Comparison of ENCODE assay signal across 8 cellular contexts in the genomic region with DNA sequence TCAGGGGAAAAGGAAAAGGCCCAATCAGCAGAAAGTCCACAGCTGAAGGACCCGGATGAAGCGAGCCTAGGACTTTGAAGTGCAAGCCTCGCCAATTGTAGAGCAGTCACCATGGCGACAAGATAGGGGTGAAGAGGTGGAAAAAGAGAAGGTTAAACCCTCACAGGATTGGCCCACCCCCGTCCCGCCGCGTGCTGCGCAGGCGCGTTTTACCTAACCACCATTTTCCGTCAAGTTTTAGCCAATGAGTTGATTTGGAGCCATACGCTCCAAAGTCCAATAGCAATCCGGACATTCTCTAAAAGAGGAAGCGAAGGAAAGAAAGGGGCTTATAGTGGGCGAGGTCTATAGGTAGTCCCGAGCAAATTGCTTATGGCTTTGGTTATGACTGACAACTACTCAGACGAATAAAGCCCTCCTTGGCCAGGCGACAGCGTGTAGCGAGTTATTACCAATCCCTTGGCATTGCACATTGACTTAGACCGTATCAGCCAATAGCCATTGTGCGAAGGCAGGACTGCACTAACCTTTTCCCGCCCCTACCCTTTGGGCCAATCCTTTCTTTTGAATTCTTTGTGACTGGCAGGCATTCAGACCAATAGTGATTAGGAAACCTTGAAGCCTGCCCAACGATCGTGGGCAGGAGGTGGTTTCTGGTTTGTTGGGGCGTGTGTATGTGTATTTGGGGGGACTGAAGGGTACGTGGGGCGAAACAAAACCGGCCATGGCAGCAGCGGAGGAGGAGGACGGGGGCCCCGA. TPM values are rescaled to one million over a fixed set of nuclear protein-coding genes. Genes with fewer than 3 reads are reported as not detected.
DNase-seq lines count a peak whose midpoint lies in the region; ATAC-seq and FAIRE-seq lines count a peak whose summit lies in the region.

A gene with protein sequence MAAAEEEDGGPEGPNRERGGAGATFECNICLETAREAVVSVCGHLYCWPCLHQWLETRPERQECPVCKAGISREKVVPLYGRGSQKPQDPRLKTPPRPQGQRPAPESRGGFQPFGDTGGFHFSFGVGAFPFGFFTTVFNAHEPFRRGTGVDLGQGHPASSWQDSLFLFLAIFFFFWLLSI (plus strand): TSS at position 618 of the 759 bp plus-strand sequence. CDS start 107 bp downstream, at position 725.

- H3K36me3 Mint-ChIP-seq in activated CD8-positive, alpha-beta memory T cell treated with anti-CD3 and anti-CD28 coated beads, Interleukin-2, amount 10 ng/mL, durations not matched to agents 7 days and 5 days: peaks cover 14% of the 10 kb centered on the region

- peak within 1 kb of the TSS; percentile 94 for H3K27ac Mint-ChIP-seq in activated CD8-positive, alpha-beta memory T cell treated with anti-CD3 and anti-CD28 coated beads, Interleukin-2, amount 10 ng/mL, durations not matched to agents 7 days and 5 days

- no peaks in the 10 kb centered on the region for H3K36me3 ChIP-seq in endocrine pancreas (ENCODE audit: control insufficient read depth, insufficient read depth, low read length)
- H3K36me3 ChIP-seq in mesenchymal stem cell (ENCODE audit: control insufficient read depth in 1 of 2, insufficient read depth in 2 of 2, low read depth in 1 of 2, low read length in 2 of 2): peaks cover 29 to 30% of the 10 kb centered on the region in 2 experiments

- H3K79me1 ChIP-seq in mesenchymal stem cell (replicated peaks; ENCODE audit: low read length, poor library complexity, severe bottlenecking): peaks cover 41% of the 10 kb centered on the region

- H3K27ac ChIP-seq in mesenchymal stem cell (ENCODE audit: low read length, poor library complexity, severe bottlenecking): peak within 1 kb of the TSS; percentile 99

- peak within 1 kb of the TSS; percentile 54 for H2BK15ac ChIP-seq in mesenchymal stem cell (ENCODE audit: low read depth, poor library complexity, severe bottlenecking)

- H3K18ac ChIP-seq in mesenchymal stem cell (ENCODE audit: low read depth in 1 of 2, low read length in 2 of 2): peak within 1 kb of the TSS; percentile 58 to 90

- peak within 1 kb of the TSS in 1 of 2 experiments; percentile 3 for H2BK12ac ChIP-seq in mesenchymal stem cell (ENCODE audit: low read length in 2 of 2)

- no peak within 1 kb of the TSS for H2BK5ac ChIP-seq in mesenchymal stem cell (ENCODE audit: low read depth, low read length, poor library complexity, severe bottlenecking)

- H2AFZ ChIP-seq in mesenchymal stem cell (ENCODE audit: low read depth, low read length): no peak within 1 kb of the TSS

- no peak within 1 kb of the TSS for H3K23ac ChIP-seq in mesenchymal stem cell (ENCODE audit: low read length in 2 of 2)

- peak within 1 kb of the TSS; percentile 94 for H4K8ac ChIP-seq in mesenchymal stem cell (ENCODE audit: low read length)

- peak within 1 kb of the TSS in 1 of 2 experiments; percentile 5 for H3K14ac ChIP-seq in mesenchymal stem cell (ENCODE audit: low read length in 2 of 2)

- H3K9me3 ChIP-seq in endocrine pancreas (ENCODE audit: control insufficient read depth, low read length) (no peaks in the 10 kb centered on the region), mesenchymal stem cell (ENCODE audit: control insufficient read depth, low read length) (no peaks in the 10 kb centered on the region)

- peak within 1 kb of the TSS; percentile 85 for H3K4me2 ChIP-seq in mesenchymal stem cell (ENCODE audit: low read length, poor library complexity, severe bottlenecking)

- WGBS in mesenchymal stem cell: under 1% methylated on average over 31 of the region's 33 CpGs

- peak within 1 kb of the TSS; percentile 93 for H3K4me3 Mint-ChIP-seq in activated CD8-positive, alpha-beta memory T cell treated with anti-CD3 and anti-CD28 coated beads, Interleukin-2, amount 10 ng/mL, durations not matched to agents 7 days and 5 days

- H3K4me1 ChIP-seq in endocrine pancreas (ENCODE audit: control insufficient read depth, insufficient read depth, low read length): peaks cover 22% of the 10 kb centered on the region
- peaks cover 19% of the 10 kb centered on the region for H3K4me1 ChIP-seq in mesenchymal stem cell (ENCODE audit: control insufficient read depth, insufficient read depth, low read depth, low read length)

- H3K27me3 ChIP-seq in endocrine pancreas (ENCODE audit: control insufficient read depth, insufficient read depth, low read length): no peaks in the 10 kb centered on the region
- H3K27me3 ChIP-seq in mesenchymal stem cell (ENCODE audit: control insufficient read depth in 1 of 2, insufficient read depth in 1 of 2, low read length in 2 of 2): no peaks in the 10 kb centered on the region

- peak within 1 kb of the TSS; percentile 42 for H2BK120ac ChIP-seq in mesenchymal stem cell (ENCODE audit: low read depth, low read length)

- H3K4me3 ChIP-seq in endocrine pancreas (ENCODE audit: control insufficient read depth, insufficient read depth, low read length): peak within 1 kb of the TSS; percentile 84
- peak within 1 kb of the TSS; percentile 63 to 99 for H3K4me3 ChIP-seq in mesenchymal stem cell (ENCODE audit: insufficient read depth in 1 of 2, low read depth in 1 of 2, low read length in 2 of 2)

- no peaks in the 10 kb centered on the region for H3K27me3 Mint-ChIP-seq in activated CD8-positive, alpha-beta memory T cell treated with anti-CD3 and anti-CD28 coated beads, Interleukin-2, amount 10 ng/mL, durations not matched to agents 7 days and 5 days

- no peaks in the 10 kb centered on the region for H3K9me3 Mint-ChIP-seq in activated CD8-positive, alpha-beta memory T cell treated with anti-CD3 and anti-CD28 coated beads, Interleukin-2, amount 10 ng/mL, durations not matched to agents 7 days and 5 days (ENCODE audit: low read depth)

- peak within 1 kb of the TSS in 1 of 2 experiments; percentile 77 for H3K4ac ChIP-seq in mesenchymal stem cell (ENCODE audit: low read depth in 1 of 2, low read length in 2 of 2)

- H2AK5ac ChIP-seq in mesenchymal stem cell (ENCODE audit: low read length, severe bottlenecking): peak within 1 kb of the TSS; percentile 55

- ATAC-seq in GM21367 (IDR thresholded peaks at IDR 0.05; ENCODE audit: unreplicated experiment): peak; percentile 57
- ATAC-seq in activated CD8-positive, alpha-beta memory T cell treated with anti-CD3 and anti-CD28 coated beads, Interleukin-2, amount 10 ng/mL, durations not matched to agents 7 days and 5 days: peak; percentile 86

- H3K4me1 Mint-ChIP-seq in activated CD8-positive, alpha-beta memory T cell treated with anti-CD3 and anti-CD28 coated beads, Interleukin-2, amount 10 ng/mL, durations not matched to agents 7 days and 5 days: peaks cover 58% of the 10 kb centered on the region

- peak within 1 kb of the TSS; percentile 70 for H4K91ac ChIP-seq in mesenchymal stem cell (ENCODE audit: low read length)

- CTCF ChIA-PET in activated CD8-positive, alpha-beta memory T cell treated with anti-CD3 and anti-CD28 coated beads, Interleukin-2, amount 10 ng/mL, durations not matched to agents 7 days and 5 days (lab: Charles Lee): interaction anchor here (1.1 to 4.6 kb wide), 5 partner anchors 14 to 59 kb away, joined by 3 to 31 read pairs (median 8); partner anchors contain the start of genes GPSM3, PBX2 and PRRT1

- DNase-seq in COLO668 (lab: John Stamatoyannopoulos, UW; ENCODE audit: unreplicated experiment): peak; percentile 91
- peak; percentile 97 for DNase-seq in HTR-8/SVneo (ENCODE audit: insufficient read length, low spot score)
- peak; percentile 100 for DNase-seq in NOMO-1 treated with dmso at 0.1 percent for 144 hours (lab: John Stamatoyannopoulos, UW; ENCODE audit: unreplicated experiment)
- DNase-seq in activated CD8-positive, alpha-beta memory T cell treated with anti-CD3 and anti-CD28 coated beads, Interleukin-2, amount 10 ng/mL, durations not matched to agents 7 days and 5 days: peak; percentile 98
- DNase-seq in mesenchymal stem cell: peak; percentile 100
- peak; percentile 82 for DNase-seq in stimulated activated CD8-positive, alpha-beta memory T cell treated with anti-CD3 and anti-CD28 coated beads, Interleukin-15, amount 100 ng/mL, for 1 hour (ENCODE audit: low read depth)

- H3K9ac ChIP-seq in endocrine pancreas (ENCODE audit: control insufficient read depth, insufficient read depth, low read length) (peak within 1 kb of the TSS; percentile 100), mesenchymal stem cell (ENCODE audit: low read length) (peak within 1 kb of the TSS; percentile 92)

- peak; percentile 92 for FAIRE-seq in HTR-8/SVneo (lab: Jason Lieb, UNC)

RNA-seq across cellular contexts. Expression of the gene that starts here (rescaled TPM):
- 10 to 100 TPM; 41.0 to 51.9 TPM for total RNA-seq in activated CD8-positive, alpha-beta memory T cell treated with anti-CD3 and anti-CD28 coated beads, Interleukin-2, amount 10 ng/mL, durations not matched to agents 7 days and 5 days
- 45.5 TPM for polyA plus RNA-seq in mesenchymal stem cell (2013, experiment 1 of 2)
- polyA plus RNA-seq in mesenchymal stem cell (2013, experiment 2 of 2): 46.5 TPM

Comparison
In these comparisons a context has a peak if more than half of its experiments do, and no peak if none do; other contexts are left out.
1. Peak in every context shown above with its lines: DNase-seq, ATAC-seq, H3K4me3 ChIP-seq and H3K27ac ChIP-seq.